Comparison of ENCODE assay signal across 11 cellular contexts in genomic region chr10:86440874-86441838, GRCh38.
DNase-seq lines count a peak whose midpoint lies in the region; ATAC-seq, FAIRE-seq and TF ChIP-seq lines count a peak whose summit lies in the region.
"Had no signal": no experiment of that assay in that cellular context is flagged by ENCODE, and none has a peak within 500 bp of the region (broad histone marks: within the 10 kb centered on the region; RNA-seq: fewer than 3 reads in every experiment).

No MANE protein-coding gene starts in this region.

- no TSS peak for BruUV-seq in HepG2 (replicated peaks; lab: Mats Ljungman, UMichigan)

- TF ChIP-seq POLR2A in H54 (IDR thresholded peaks at IDR 0.05; ENCODE audit: low read depth, low read length), result no peak
- no peak for TF ChIP-seq POLR2A in HepG2 (IDR thresholded peaks at IDR 0.05; ENCODE audit: insufficient read depth in 1 of 2, low read depth in 2 of 2, low read length in 2 of 2)
- TF ChIP-seq POLR2A in esophagus muscularis mucosa (IDR thresholded peaks at IDR 0.05; ENCODE audit: low read depth), result no peak

- no peak overlapping the region for H2AFZ ChIP-seq in HepG2 (ENCODE audit: low read length)
- H2AFZ ChIP-seq: GM23338 had no signal

- H4K20me1 ChIP-seq in HepG2 (ENCODE audit: insufficient read depth, low read length), result no peaks in the 10 kb centered on the region

- 65% methylated on average over 5 of the region's 5 CpGs for WGBS in HepG2 (ENCODE audit: low lambda C conversion rate)
- 96% methylated on average over 5 of the region's 5 CpGs for WGBS in esophagus muscularis mucosa

- peak; percentile 82 for FAIRE-seq in H54 (lab: Jason Lieb, UNC)
- FAIRE-seq in HepG2 (lab: Jason Lieb, UNC), result peak; percentile 72
- FAIRE-seq: kidney had no signal

- H3K79me2 ChIP-seq in HepG2 (ENCODE audit: insufficient read depth, low read length), result no peaks in the 10 kb centered on the region

- peak overlapping the region; percentile 62 for H3K9ac ChIP-seq in HepG2 (ENCODE audit: insufficient read depth, low read depth, low read length)

- TF ChIP-seq EP300 in HepG2 (IDR thresholded peaks at IDR 0.05; ENCODE audit: low read depth in 2 of 2, low read length in 2 of 2), result peak; percentile 56 to 91; a peak in 3 of 4 replicates
- TF ChIP-seq EP300 in HepG2 (CRISPR knock-in tag; IDR thresholded peaks at IDR 0.05; ENCODE audit: borderline replicate concordance), result peak; percentile 81; the same call in 1 of the 2 replicates
- no peak for TF ChIP-seq EP300 in esophagus muscularis mucosa (IDR thresholded peaks at IDR 0.05)

- H3K27ac ChIP-seq in HepG2 (ENCODE audit: extremely low read length, insufficient read depth, low read length) (peak overlapping the region; percentile 87), esophagus muscularis mucosa (replicated peaks in 1 of 4) (no peak overlapping the region)
- H3K27ac ChIP-seq: SJSA1 had no signal

- H3K36me3 ChIP-seq in HepG2 (replicated peaks in 1 of 2; ENCODE audit: control insufficient read depth in 1 of 2, insufficient read depth in 2 of 2, low read length in 2 of 2), result peaks cover 9 to 30% of the 10 kb centered on the region in 2 experiments
- H3K36me3 ChIP-seq in esophagus muscularis mucosa, result peaks cover 33 to 94% (median 70%) of the 10 kb centered on the region in 4 donors

- in situ Hi-C loops in astrocyte of the cerebellum (cut with HindIII; ENCODE audit: low sequenced_read_pairs) (no loop called here), HepG2 (cut with HindIII; ENCODE audit: extremely low pct_ligation_motif_present, low pct_unique_long_range_greater_than_20kb) (no loop called here)

- DNase-seq in AG08396 (ENCODE audit: low spot score) (peak; percentile 49), H54 (ENCODE audit: insufficient read length, low spot score) (peak; percentile 52), astrocyte of the cerebellum (ENCODE audit: low read depth) (peak; percentile 22), HepG2 (ENCODE audit: low spot score) (peak; percentile 99), esophagus muscularis mucosa (ENCODE audit: extremely low spot score) (no peak), globus pallidus (ENCODE audit: low spot score) (no peak)
- DNase-seq in activated effector memory CD4-positive, alpha-beta T cell treated with Interleukin-2 at 50 U/mL for 16 hours, result no peak
- DNase-seq: kidney had no signal

- POLR2A ChIA-PET in HepG2 (lab: Yijun Ruan, JAX), result interaction anchor here (1.0 to 5.8 kb wide), 4 partner anchors 30 to 95 kb away, joined by 4 to 79 read pairs (median 25); no protein-coding TSS in a partner anchor

- CTCF ChIA-PET in HepG2 (lab: Yijun Ruan, JAX; ENCODE audit: low intra/inter-chr PET ratio, low total read pairs), result no interaction called here

- intact Hi-C loops in HepG2 (cut with micrococcal nuclease; ENCODE audit: unreplicated experiment) (loop anchor here (1.0 to 2.0 kb wide), 4 partner anchors 9 to 82 kb away; no protein-coding TSS in a partner anchor), esophagus muscularis mucosa (cut with DNase I) (no loop called here)

- TF ChIP-seq RAD21 in HepG2 (CRISPR knock-in tag; IDR thresholded peaks at IDR 0.05), result no peak

- peaks cover 85% of the 10 kb centered on the region for H3K4me1 ChIP-seq in HepG2 (ENCODE audit: insufficient read depth, low read length)
- H3K4me1 ChIP-seq in esophagus muscularis mucosa, result no peaks in the 10 kb centered on the region
- H3K4me1 ChIP-seq: SJSA1 had no signal

- peak; percentile 94 for ATAC-seq in HepG2
- ATAC-seq in HG02970 (IDR thresholded peaks at IDR 0.05; ENCODE audit: low FRiP score, unreplicated experiment), result no peak
- ATAC-seq: GM23338 had no signal

- H3K27me3 ChIP-seq in HepG2 (ENCODE audit: control insufficient read depth in 1 of 2, insufficient read depth in 2 of 2, low read length in 2 of 2), result no peaks in the 10 kb centered on the region
- no peaks in the 10 kb centered on the region for H3K27me3 ChIP-seq in esophagus muscularis mucosa
- H3K27me3 ChIP-seq: SJSA1 had no signal

- no peak overlapping the region for H3K4me3 ChIP-seq in astrocyte of the cerebellum (ENCODE audit: low read depth, low read length)
- no peak overlapping the region for H3K4me3 ChIP-seq in HepG2 (replicated peaks in 1 of 3; ENCODE audit: insufficient read depth in 1 of 3, low read depth in 2 of 3, low read length in 3 of 3)
- no peak overlapping the region for H3K4me3 ChIP-seq in esophagus muscularis mucosa
- H3K4me3 ChIP-seq: GM23338, SJSA1 had no signal

- H3K9me3 ChIP-seq in HepG2 (ENCODE audit: low read length) (no peaks in the 10 kb centered on the region), esophagus muscularis mucosa (no peaks in the 10 kb centered on the region)
- H3K9me3 ChIP-seq: SJSA1 had no signal

- TF ChIP-seq CTCF in astrocyte of the cerebellum (IDR thresholded peaks at IDR 0.05; ENCODE audit: low read depth, low read length, missing control alignments) (no peak), HepG2 (CRISPR knock-in tag; IDR thresholded peaks at IDR 0.05) (no peak), esophagus muscularis mucosa (IDR thresholded peaks at IDR 0.05) (no peak)

- peak overlapping the region; percentile 53 for H3K4me2 ChIP-seq in HepG2 (ENCODE audit: low read depth, low read length)
- H3K4me2 ChIP-seq: GM23338 had no signal

TF ChIP-seq in HepG2, 621 proteins besides CTCF, POLR2A, EP300 and RAD21 (continues in another document):
- TF ChIP-seq ZNF780A (CRISPR knock-in tag; IDR thresholded peaks at IDR 0.05) (no peak), CREB3 (CRISPR knock-in tag; IDR thresholded peaks at IDR 0.05) (no peak), SKI (IDR thresholded peaks at IDR 0.05; ENCODE audit: partially characterized antibody) (peak; percentile 98), ZBTB25 (CRISPR knock-in tag; IDR thresholded peaks at IDR 0.05) (peak; percentile 45; the same call in 1 of the 2 replicates), ELF1 (CRISPR knock-in tag; IDR thresholded peaks at IDR 0.05) (no peak; the same call in 1 of the 2 replicates), ZNF883 (CRISPR knock-in tag; IDR thresholded peaks at IDR 0.05; ENCODE audit: not compliant biosample characterization) (no peak), NCOA2 (CRISPR knock-in tag; IDR thresholded peaks at IDR 0.05) (peak; percentile 88), SALL2 (CRISPR knock-in tag; IDR thresholded peaks at IDR 0.05) (peak; percentile 59; the same call in 1 of the 2 replicates), RARA (CRISPR knock-in tag; IDR thresholded peaks at IDR 0.05) (peak; percentile 88), SIX4 (CRISPR knock-in tag; IDR thresholded peaks at IDR 0.05) (peak; percentile 80), SNRNP70 (IDR thresholded peaks at IDR 0.05; ENCODE audit: low read depth, low read length) (no peak), JARID2 (CRISPR knock-in tag; IDR thresholded peaks at IDR 0.05; ENCODE audit: insufficient replicate concordance) (no peak), ZNF550 (CRISPR knock-in tag; IDR thresholded peaks at IDR 0.05; ENCODE audit: borderline replicate concordance) (no peak), RFX5 (IDR thresholded peaks at IDR 0.05; ENCODE audit: low read depth, low read length) (no peak), ZNF207 (IDR thresholded peaks at IDR 0.05; ENCODE audit: borderline replicate concordance) (no peak), SMAD9 (CRISPR knock-in tag; IDR thresholded peaks at IDR 0.05) (no peak)
- TF ChIP-seq, protein P1, sequence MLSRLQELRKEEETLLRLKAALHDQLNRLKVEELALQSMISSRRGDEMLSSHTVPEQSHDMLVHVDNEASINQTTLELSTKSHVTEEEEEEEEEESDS (CRISPR knock-in tag; IDR thresholded peaks at IDR 0.05; ENCODE audit: borderline replicate concordance), result no peak
- TF ChIP-seq, protein P2, sequence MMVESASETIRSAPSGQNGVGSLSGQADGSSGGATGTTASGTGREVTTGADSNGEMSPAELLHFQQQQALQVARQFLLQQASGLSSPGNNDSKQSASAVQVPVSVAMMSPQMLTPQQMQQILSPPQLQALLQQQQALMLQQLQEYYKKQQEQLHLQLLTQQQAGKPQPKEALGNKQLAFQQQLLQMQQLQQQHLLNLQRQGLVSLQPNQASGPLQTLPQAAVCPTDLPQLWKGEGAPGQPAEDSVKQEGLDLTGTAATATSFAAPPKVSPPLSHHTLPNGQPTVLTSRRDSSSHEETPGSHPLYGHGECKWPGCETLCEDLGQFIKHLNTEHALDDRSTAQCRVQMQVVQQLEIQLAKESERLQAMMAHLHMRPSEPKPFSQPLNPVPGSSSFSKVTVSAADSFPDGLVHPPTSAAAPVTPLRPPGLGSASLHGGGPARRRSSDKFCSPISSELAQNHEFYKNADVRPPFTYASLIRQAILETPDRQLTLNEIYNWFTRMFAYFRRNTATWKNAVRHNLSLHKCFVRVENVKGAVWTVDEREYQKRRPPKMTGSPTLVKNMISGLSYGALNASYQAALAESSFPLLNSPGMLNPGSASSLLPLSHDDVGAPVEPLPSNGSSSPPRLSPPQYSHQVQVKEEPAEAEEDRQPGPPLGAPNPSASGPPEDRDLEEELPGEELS (CRISPR knock-in tag; IDR thresholded peaks at IDR 0.05), result peak; percentile 90

Comparison
In these comparisons a context has a peak if more than half of its experiments do, and no peak if none do; other contexts are left out.
1. DNase-seq: peak in AG08396 (single experiment), H54 (single experiment), astrocyte of the cerebellum (single experiment) and HepG2 (single experiment); none in esophagus muscularis mucosa (single experiment), globus pallidus (single experiment) and activated effector memory CD4-positive, alpha-beta T cell treated with Interleukin-2 at 50 U/mL for 16 hours (single experiment).